ENCODE assay signal across 26 cellular contexts in the genomic region with DNA sequence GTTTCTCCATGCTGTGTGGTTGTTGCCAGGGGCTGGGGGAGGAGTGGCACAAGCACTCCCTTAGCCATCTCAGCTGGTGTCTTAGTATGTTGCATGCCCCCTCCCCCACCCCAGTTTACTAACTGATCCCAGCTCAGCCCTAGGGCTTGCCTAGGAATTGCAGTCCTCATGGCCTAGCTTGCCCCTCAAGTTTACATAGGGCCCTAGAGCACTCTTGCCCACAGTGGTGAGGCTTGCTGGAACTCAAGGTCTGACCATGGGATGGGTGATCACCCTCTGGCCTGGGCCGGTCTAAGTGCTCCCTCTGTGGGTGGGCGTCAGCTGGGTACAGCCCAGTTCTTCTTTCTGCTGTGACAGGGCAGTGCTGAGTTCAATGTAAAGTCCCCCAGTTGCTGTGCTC.
"Had no signal": no experiment of that assay in that cellular context is flagged by ENCODE, and none has a peak within 500 bp of the region (broad histone marks: within the 10 kb centered on the region; RNA-seq: fewer than 3 reads in every experiment).

No MANE protein-coding gene starts in this region.

- H2AFZ ChIP-seq: hepatocyte had no signal

- H3K4me1 Mint-ChIP-seq: immature natural killer cell, natural killer cell had no signal

- FAIRE-seq: endothelial cell of umbilical vein had no signal

- H3K27me3 ChIP-seq: gastroesophageal sphincter, hepatocyte, neutrophil, ovary, right lobe of liver, testis, transverse colon had no signal

- H3K9me3 ChIP-seq: lower lobe of right lung, neutrophil, ovary, right lobe of liver, testis had no signal

- H3K4me3 ChIP-seq: coronary artery, dorsolateral prefrontal cortex, gastroesophageal sphincter, hepatocyte, lower lobe of right lung, ovary, right lobe of liver, testis, transverse colon had no signal

- H3K4me1 ChIP-seq: gastroesophageal sphincter, lower lobe of right lung, right lobe of liver, testis, transverse colon had no signal

- ATAC-seq: effector memory CD8-positive, alpha-beta T cell; gastroesophageal sphincter; lower lobe of right lung; natural killer cell; stimulated activated naive CD8-positive, alpha-beta T cell treated with anti-CD3 and anti-CD28 coated beads, Interleukin-15, Interleukin-2, amounts not matched to agents 100 U/mL and 50 U/mL, for 24 hours had no signal

- H3K4me3 Mint-ChIP-seq: activated naive CD8-positive, alpha-beta T cell; effector memory CD8-positive, alpha-beta T cell; immature natural killer cell; natural killer cell; T-helper 2 cell treated with Interferon-gamma antibody and Interleukin-4, amounts not matched to agents 5 μg/mL and 100 μg/mL, for 36 hours had no signal

- H3K27ac Mint-ChIP-seq: activated naive CD8-positive, alpha-beta T cell; effector memory CD8-positive, alpha-beta T cell; immature natural killer cell; natural killer cell; progenitor cell of endocrine pancreas; T-helper 2 cell treated with Interferon-gamma antibody and Interleukin-4, amounts not matched to agents 5 μg/mL and 100 μg/mL, for 36 hours had no signal

- H3K27ac ChIP-seq: coronary artery, dorsolateral prefrontal cortex, gastroesophageal sphincter, hepatocyte, lower lobe of right lung, neutrophil, ovary, right lobe of liver, testis, transverse colon had no signal

- H3K4me2 ChIP-seq: hepatocyte had no signal

- H3K36me3 Mint-ChIP-seq: activated naive CD8-positive, alpha-beta T cell; immature natural killer cell; natural killer cell had no signal

- H3K36me3 ChIP-seq: gastroesophageal sphincter, lower lobe of right lung, neutrophil, ovary, right lobe of liver, transverse colon had no signal

- H3K79me2 ChIP-seq: hepatocyte had no signal

- DNase-seq: activated CD4-positive, alpha-beta T cell treated with anti-CD3 and anti-CD28 coated beads for 4 hours; activated CD4-positive, alpha-beta T cell treated with anti-CD3 and anti-CD28 coated beads, Interleukin-2, amount 50 U/mL, for 4 hours; activated effector memory CD4-positive, alpha-beta T cell treated with Interleukin-2 at 50 U/mL for 16 hours; activated naive CD4-positive, alpha-beta T cell treated with Interleukin-2 at 50 U/mL for 16 hours; anterior cingulate cortex; dorsolateral prefrontal cortex; effector memory CD8-positive, alpha-beta T cell; immature natural killer cell; lower lobe of right lung; mesenchymal stem cell; natural killer cell; ovary; right lobe of liver; stimulated activated CD4-positive, alpha-beta T cell treated with anti-CD3 and anti-CD28 coated beads, Interleukin-2, amount 100 ng/mL, for 48 hours; stimulated activated naive CD8-positive, alpha-beta T cell treated with anti-CD3 and anti-CD28 coated beads, Interleukin-15, Interleukin-2, amounts not matched to agents 100 U/mL and 50 U/mL, for 24 hours; T-helper 1 cell; testis; transverse colon had no signal

- H3K27me3 Mint-ChIP-seq: activated naive CD8-positive, alpha-beta T cell; effector memory CD8-positive, alpha-beta T cell; progenitor cell of endocrine pancreas had no signal
